In genomic region chr15:65990298-65990981, GRCh38 we compare ENCODE assay signal across 25 cellular contexts.
"Had no signal": no experiment of that assay in that cellular context is flagged by ENCODE, and none has a peak within 500 bp of the region (broad histone marks: within the 10 kb centered on the region; RNA-seq: fewer than 3 reads in every experiment).

No MANE protein-coding gene starts in this region.

- DNase-seq: activated CD4-positive, alpha-beta memory T cell treated with anti-CD3 and anti-CD28 coated beads, Interleukin-2, amount 10 ng/mL, durations not matched to agents 7 days and 5 days; activated CD4-positive, alpha-beta T cell treated with anti-CD3 and anti-CD28 coated beads for 1 hour; activated CD4-positive, alpha-beta T cell treated with anti-CD3 and anti-CD28 coated beads for 4 hours; activated CD4-positive, alpha-beta T cell treated with anti-CD3 and anti-CD28 coated beads, Interleukin-2, amount 10 ng/mL, durations not matched to agents 7 days and 5 days; activated CD4-positive, alpha-beta T cell treated with anti-CD3 and anti-CD28 coated beads, Interleukin-2, amount 50 U/mL, for 4 hours; activated CD8-positive, alpha-beta memory T cell treated with anti-CD3 and anti-CD28 coated beads, Interleukin-2, amount 10 ng/mL, durations not matched to agents 7 days and 5 days; activated CD8-positive, alpha-beta memory T cell treated with anti-CD3 and anti-CD28 coated beads, Interleukin-2, amount 50 U/mL, for 4 hours; activated effector memory CD4-positive, alpha-beta T cell treated with anti-CD3 and anti-CD28 coated beads, Interleukin-2, amount 50 U/mL, for 16 hours; activated naive CD4-positive, alpha-beta T cell treated with anti-CD3 and anti-CD28 coated beads, Interleukin-2, amount 50 U/mL, for 16 hours; activated T-cell treated with anti-CD3 and anti-CD28 coated beads, Interleukin-2, amount 50 U/mL, for 1 hour; activated T-cell treated with anti-CD3 and anti-CD28 coated beads, Interleukin-2, amount 50 U/mL, for 48 hours; amniotic stem cell; anterior cingulate cortex; brain microvascular endothelial cell; cerebellar nuclear complex; colonic mucosa; effector CD8-positive, alpha-beta T cell; esophagus squamous epithelium; foreskin melanocyte; head of caudate nucleus; hippocampal formation; T-helper 2 cell had no signal

- H3K36me3 Mint-ChIP-seq: activated CD8-positive, alpha-beta memory T cell treated with anti-CD3 and anti-CD28 coated beads, Interleukin-2, amount 10 ng/mL, durations not matched to agents 7 days and 5 days; activated naive CD8-positive, alpha-beta T cell had no signal

- H3K4me3 Mint-ChIP-seq: activated CD4-positive, alpha-beta memory T cell treated with anti-CD3 and anti-CD28 coated beads, Interleukin-2, amount 10 ng/mL, durations not matched to agents 7 days and 5 days; activated CD4-positive, alpha-beta T cell treated with anti-CD3 and anti-CD28 coated beads, Interleukin-2, amount 10 ng/mL, durations not matched to agents 7 days and 5 days; activated CD8-positive, alpha-beta memory T cell treated with anti-CD3 and anti-CD28 coated beads, Interleukin-2, amount 10 ng/mL, durations not matched to agents 7 days and 5 days; activated naive CD8-positive, alpha-beta T cell; activated T-helper 1 cell treated with anti-CD3 and anti-CD28 coated beads, Interleukin-12 subunit alpha, Interleukin-12 subunit beta, Interleukin-2, Interleukin-4 antibody, amounts not matched to agents 30 ng/mL and 10 ng/mL and 1 ng/mL, durations not matched to agents 14 hours and 24 hours and 36 hours had no signal

- H3K36me3 ChIP-seq: brain microvascular endothelial cell, colonic mucosa, esophagus squamous epithelium had no signal

- H3K9me3 Mint-ChIP-seq: activated CD4-positive, alpha-beta memory T cell treated with anti-CD3 and anti-CD28 coated beads, Interleukin-2, amount 10 ng/mL, durations not matched to agents 7 days and 5 days; activated CD4-positive, alpha-beta T cell treated with anti-CD3 and anti-CD28 coated beads, Interleukin-2, amount 10 ng/mL, durations not matched to agents 7 days and 5 days; activated T-helper 1 cell treated with anti-CD3 and anti-CD28 coated beads, Interleukin-12 subunit alpha, Interleukin-12 subunit beta, Interleukin-2, Interleukin-4 antibody, amounts not matched to agents 30 ng/mL and 10 ng/mL and 1 ng/mL, durations not matched to agents 14 hours and 24 hours and 36 hours; activated T-helper 2 cell treated with anti-CD3 and anti-CD28 coated beads, Interferon-gamma antibody, Interleukin-2, Interleukin-4, amounts not matched to agents 10 μg/mL and 5 μg/mL and 100 μg/mL, durations not matched to agents 14 hours and 24 hours and 36 hours had no signal

- H3K27ac Mint-ChIP-seq: activated CD4-positive, alpha-beta memory T cell treated with anti-CD3 and anti-CD28 coated beads, Interleukin-2, amount 10 ng/mL, durations not matched to agents 7 days and 5 days; activated CD4-positive, alpha-beta T cell treated with anti-CD3 and anti-CD28 coated beads, Interleukin-2, amount 10 ng/mL, durations not matched to agents 7 days and 5 days; activated CD8-positive, alpha-beta memory T cell treated with anti-CD3 and anti-CD28 coated beads, Interleukin-2, amount 10 ng/mL, durations not matched to agents 7 days and 5 days; activated naive CD8-positive, alpha-beta T cell; activated T-helper 1 cell treated with anti-CD3 and anti-CD28 coated beads, Interleukin-12 subunit alpha, Interleukin-12 subunit beta, Interleukin-2, Interleukin-4 antibody, amounts not matched to agents 30 ng/mL and 10 ng/mL and 1 ng/mL, durations not matched to agents 14 hours and 24 hours and 36 hours; activated T-helper 2 cell treated with anti-CD3 and anti-CD28 coated beads, Interferon-gamma antibody, Interleukin-2, Interleukin-4, amounts not matched to agents 10 μg/mL and 5 μg/mL and 100 μg/mL, durations not matched to agents 14 hours and 24 hours and 36 hours had no signal

- H3K27me3 ChIP-seq: colonic mucosa had no signal

- H3K4me3 ChIP-seq: colonic mucosa, esophagus squamous epithelium had no signal

- H3K4me1 Mint-ChIP-seq: activated CD4-positive, alpha-beta memory T cell treated with anti-CD3 and anti-CD28 coated beads, Interleukin-2, amount 10 ng/mL, durations not matched to agents 7 days and 5 days; activated CD4-positive, alpha-beta T cell treated with anti-CD3 and anti-CD28 coated beads, Interleukin-2, amount 10 ng/mL, durations not matched to agents 7 days and 5 days; activated CD8-positive, alpha-beta memory T cell treated with anti-CD3 and anti-CD28 coated beads, Interleukin-2, amount 10 ng/mL, durations not matched to agents 7 days and 5 days had no signal

- H3K9me3 ChIP-seq: colonic mucosa, esophagus squamous epithelium had no signal

- ATAC-seq: activated CD8-positive, alpha-beta memory T cell treated with anti-CD3 and anti-CD28 coated beads, Interleukin-2, amount 10 ng/mL, durations not matched to agents 7 days and 5 days had no signal
